In genomic region chr7:992742-993607, GRCh38 we compare ENCODE assay signal across 8 cellular contexts. TPM values are rescaled to one million over a fixed set of nuclear protein-coding genes. Genes with fewer than 3 reads are reported as not detected.
DNase-seq lines count a peak whose midpoint lies in the region; ATAC-seq and TF ChIP-seq lines count a peak whose summit lies in the region.

No MANE protein-coding gene starts in this region.

- TF ChIP-seq POLR2A in upper lobe of left lung (IDR thresholded peaks at IDR 0.05): no peak

- H3K4me3 ChIP-seq in parathyroid adenoma (ENCODE audit: low read depth, low read length): no peak overlapping the region
- no peak overlapping the region for H3K4me3 ChIP-seq in upper lobe of left lung

- H3K36me3 ChIP-seq in parathyroid adenoma (ENCODE audit: control insufficient read depth, insufficient read depth, low read length): no peaks in the 10 kb centered on the region
- peaks cover 0 to 28% (median 8%) of the 10 kb centered on the region in 4 donors for H3K36me3 ChIP-seq in upper lobe of left lung

- H3K4me2 ChIP-seq in parathyroid adenoma (ENCODE audit: low read length): no peak overlapping the region

- H3K4me1 ChIP-seq in parathyroid adenoma (peaks cover 2% of the 10 kb centered on the region), upper lobe of left lung (peaks cover 3 to 21% (median 9%) of the 10 kb centered on the region in 4 donors)

- no peak overlapping the region for H2AFZ ChIP-seq in parathyroid adenoma

- no peaks in the 10 kb centered on the region for H3K79me2 ChIP-seq in parathyroid adenoma

- peak; percentile 82 for ATAC-seq in HG02642 (IDR thresholded peaks at IDR 0.05; ENCODE audit: poor library complexity, unreplicated experiment)
- ATAC-seq in upper lobe of left lung (ENCODE audit: low FRiP score in 2 of 2): peak; percentile 95 to 97

- 3 to 20% methylated on average over 10 to 33 of the region's 33 CpGs for WGBS in upper lobe of left lung, 2 donors

- H3K9ac ChIP-seq in parathyroid adenoma: no peak overlapping the region

- H3K9me3 ChIP-seq in parathyroid adenoma (ENCODE audit: control insufficient read depth, low read length) (no peaks in the 10 kb centered on the region), upper lobe of left lung (no peaks in the 10 kb centered on the region)

- H3K27ac ChIP-seq in parathyroid adenoma (no peak overlapping the region), upper lobe of left lung (no peak overlapping the region)

- DNase-seq in NCI-H1105 treated with DMSO at 0.1 percent for 48 hours (lab: John Stamatoyannopoulos, UW) (peak; percentile 86), SK-N-DZ (ENCODE audit: low spot score) (peak; percentile 96), germinal center (ENCODE audit: low spot score) (peak; percentile 83), upper lobe of left lung (peak; percentile 96 to 97)
- peak; percentile 67 to 92 (median 86) for DNase-seq in activated naive CD4-positive, alpha-beta T cell (lab: John Stamatoyannopoulos, UW)

- no peak for TF ChIP-seq EP300 in upper lobe of left lung (IDR thresholded peaks at IDR 0.05)

- H3K27me3 ChIP-seq in parathyroid adenoma (ENCODE audit: control insufficient read depth, insufficient read depth, low read length) (no peaks in the 10 kb centered on the region), upper lobe of left lung (peaks cover 0 to 7% (median 4%) of the 10 kb centered on the region in 4 donors)

- TF ChIP-seq CTCF in GM12873 (IDR thresholded peaks at IDR 0.05; ENCODE audit: insufficient read depth, low read depth, low read length, missing control alignments) (peak; percentile 100), parathyroid adenoma (IDR thresholded peaks at IDR 0.05) (peak; percentile 100), upper lobe of left lung (IDR thresholded peaks at IDR 0.05) (peak; percentile 99 to 100 (median 100))

RNA-seq across cellular contexts. Expression of gene CYP2W1, which starts 10.0 kb away (rescaled TPM):
- polyA plus RNA-seq in SK-N-DZ (2014; cell fraction: cytosol; rRNA removed): 1.7 and 2.9 TPM in 2 replicates
- 2.0 and 4.2 TPM in 2 replicates for polyA plus RNA-seq in SK-N-DZ (2014; cell fraction: nucleus; rRNA removed)
- not detected for total RNA-seq in upper lobe of left lung

RNA-seq across cellular contexts. Expression of gene COX19, which starts 17.6 kb away (rescaled TPM):
- 9.5 and 12.6 TPM in 2 replicates for polyA plus RNA-seq in SK-N-DZ (2014; cell fraction: cytosol; rRNA removed)
- 6.4 and 9.1 TPM in 2 replicates for polyA plus RNA-seq in SK-N-DZ (2014; cell fraction: nucleus; rRNA removed)
- 10 to 100 TPM in 4 of 6 donors, 1 to 10 TPM in 2; 9.1 to 25.1 (median 11.5) TPM for total RNA-seq in upper lobe of left lung

RNA-seq across cellular contexts. Expression of gene ADAP1, which starts 38.5 kb away (rescaled TPM):
- polyA plus RNA-seq in SK-N-DZ (2014; cell fraction: cytosol; rRNA removed): 27.4 and 30.5 TPM in 2 replicates
- 28.2 and 35.6 TPM in 2 replicates for polyA plus RNA-seq in SK-N-DZ (2014; cell fraction: nucleus; rRNA removed)
- total RNA-seq in upper lobe of left lung: 100 to 1,000 TPM in 1 of 6 donors, 10 to 100 TPM in 5; 31.0 to 109 (median 37.5) TPM

RNA-seq across cellular contexts. Expression of gene GPR146, which starts 51.4 kb away (rescaled TPM):
- polyA plus RNA-seq in SK-N-DZ (2014; cell fraction: cytosol; rRNA removed): 4.8 and 8.1 TPM in 2 replicates
- 2.8 and 5.1 TPM in 2 replicates for polyA plus RNA-seq in SK-N-DZ (2014; cell fraction: nucleus; rRNA removed)
- total RNA-seq in upper lobe of left lung: 10 to 100 TPM; 11.2 to 32.8 (median 28.9) TPM
